8 cellular contexts compared by ENCODE assay signal in the genomic region with DNA sequence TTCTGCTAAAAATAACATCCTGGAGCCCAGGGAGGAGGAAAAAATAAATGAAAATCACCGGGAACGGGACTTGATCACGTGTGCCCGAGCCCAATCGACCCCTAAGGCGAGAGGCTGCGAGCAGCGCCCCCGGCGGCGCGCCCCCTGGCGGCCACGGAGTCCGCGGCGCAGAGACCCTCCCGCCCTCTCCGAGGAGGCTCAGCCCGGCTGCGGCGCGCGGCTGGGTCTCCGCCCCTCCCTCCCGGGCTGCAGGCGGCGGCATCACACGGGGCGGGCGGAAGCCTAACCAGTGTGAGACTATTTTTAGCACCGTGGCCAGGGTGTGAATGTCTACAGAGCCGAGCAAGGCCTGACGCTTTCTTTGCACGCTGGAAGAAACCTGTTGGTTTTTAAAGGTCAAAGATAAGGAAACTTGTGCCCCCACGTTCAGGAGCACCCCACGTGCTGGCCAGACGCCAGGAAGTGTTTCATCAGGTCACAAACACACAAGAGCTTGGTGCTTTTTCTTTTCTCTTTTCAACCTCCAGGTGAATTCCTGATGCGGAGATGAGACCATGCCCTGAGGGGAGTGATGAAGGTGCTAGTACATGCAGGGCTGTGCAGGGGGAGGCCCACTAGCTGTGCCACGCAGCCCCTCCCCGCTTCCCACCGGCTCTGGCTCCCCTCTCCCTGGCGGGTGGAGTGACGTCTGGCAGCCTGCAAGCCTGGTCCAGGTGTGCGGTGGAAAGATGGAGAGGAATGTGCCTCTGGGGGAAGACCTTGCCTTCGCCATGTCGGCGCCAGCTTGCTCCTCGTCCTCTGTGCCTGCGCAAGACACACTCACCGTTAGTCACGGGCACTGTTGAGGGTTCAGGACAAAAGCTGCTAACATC. TPM values are rescaled to one million over a fixed set of nuclear protein-coding genes. Genes with fewer than 3 reads are reported as not detected.
DNase-seq lines count a peak whose midpoint lies in the region; ATAC-seq and TF ChIP-seq lines count a peak whose summit lies in the region.

No MANE protein-coding gene starts in this region.

- H3K79me2 ChIP-seq in SK-N-SH (ENCODE audit: insufficient read depth): no peaks in the 10 kb centered on the region
- no peaks in the 10 kb centered on the region for H3K79me2 ChIP-seq in parathyroid adenoma

- H3K9me2 ChIP-seq in SK-N-SH: no peaks in the 10 kb centered on the region

- H3K9me3 ChIP-seq in SK-N-SH (no peaks in the 10 kb centered on the region), parathyroid adenoma (ENCODE audit: control insufficient read depth, low read length) (no peaks in the 10 kb centered on the region), tibial artery (no peaks in the 10 kb centered on the region)

- peak overlapping the region; percentile 73 for H3K4me2 ChIP-seq in SK-N-SH
- H3K4me2 ChIP-seq in parathyroid adenoma (ENCODE audit: low read length): peak overlapping the region; percentile 20

- H4K20me1 ChIP-seq in SK-N-SH (ENCODE audit: insufficient read depth): no peaks in the 10 kb centered on the region

- no peak for TF ChIP-seq EP300 in SK-N-SH (IDR thresholded peaks at IDR 0.05; ENCODE audit: borderline replicate concordance in 1 of 2, low read depth in 1 of 2, low read length in 1 of 2)

- WGBS in SK-N-SH (ENCODE audit: low lambda C conversion rate): 37% methylated on average over 35 of the region's 52 CpGs

- no peaks in the 10 kb centered on the region for H3K36me3 ChIP-seq in SK-N-SH (replicated peaks in 1 of 2; ENCODE audit: control insufficient read depth in 1 of 2, insufficient read depth in 2 of 2, low read length in 1 of 2)
- no peaks in the 10 kb centered on the region for H3K36me3 ChIP-seq in parathyroid adenoma (ENCODE audit: control insufficient read depth, insufficient read depth, low read length)
- H3K36me3 ChIP-seq in tibial artery: no peaks in the 10 kb centered on the region

- peak; percentile 73 for TF ChIP-seq RAD21 in SK-N-SH (IDR thresholded peaks at IDR 0.05; ENCODE audit: low read length)

- peaks cover 5 to 36% of the 10 kb centered on the region in 2 experiments; a peak in 3 of 4 replicates for H3K4me1 ChIP-seq in SK-N-SH (ENCODE audit: control insufficient read depth in 1 of 2, insufficient read depth in 2 of 2, low read depth in 1 of 2, low read length in 1 of 2)
- peaks cover 8% of the 10 kb centered on the region for H3K4me1 ChIP-seq in parathyroid adenoma
- peaks cover 0 to 28% (median 13%) of the 10 kb centered on the region in 4 donors for H3K4me1 ChIP-seq in tibial artery

- intact Hi-C loops in head of caudate nucleus (cut with DNase I): loop anchor here (10.0 kb wide), 1 partner anchor 148 kb away; no protein-coding TSS in a partner anchor
- intact Hi-C loops in tibial artery (cut with DNase I; ENCODE audit: low total_unique reads): loop anchor here (5.0 to 10.0 kb wide), 3 partner anchors 35 to 148 kb away; a partner anchor contains a TSS

- H3K27me3 ChIP-seq in SK-N-SH (ENCODE audit: insufficient read depth) (no peaks in the 10 kb centered on the region), parathyroid adenoma (ENCODE audit: control insufficient read depth, insufficient read depth, low read length) (no peaks in the 10 kb centered on the region), tibial artery (no peaks in the 10 kb centered on the region)

- no peaks in the 10 kb centered on the region for H3K36me3 Mint-ChIP-seq in activated naive CD4-positive, alpha-beta T cell treated with anti-CD3 and anti-CD28 coated beads, Interleukin-2, amount 50 U/mL, for 72 hours

- no peaks in the 10 kb centered on the region for H3K9me3 Mint-ChIP-seq in activated naive CD4-positive, alpha-beta T cell treated with anti-CD3 and anti-CD28 coated beads, Interleukin-2, amount 50 U/mL, for 72 hours

- DNase-seq in NCI-H1092 (lab: John Stamatoyannopoulos, UW) (peak; percentile 74), SK-N-SH (peak; percentile 99), head of caudate nucleus (peak; percentile 61 to 92 (median 85)), tibial artery (peak; percentile 75 to 88)
- peak; percentile 94 to 98 for DNase-seq in activated naive CD4-positive, alpha-beta T cell treated with anti-CD3 and anti-CD28 coated beads, Interleukin-2, amount 50 U/mL, for 72 hours (ENCODE audit: low spot score in 2 of 2)

- peak overlapping the region; percentile 76; the same call in 1 of the 2 replicates for H2AFZ ChIP-seq in SK-N-SH (ENCODE audit: low read depth)
- H2AFZ ChIP-seq in parathyroid adenoma: peak overlapping the region; percentile 28

- ATAC-seq in HG02642 (IDR thresholded peaks at IDR 0.05; ENCODE audit: poor library complexity, unreplicated experiment): peak; percentile 94
- peak; percentile 96 to 100 for ATAC-seq in activated naive CD4-positive, alpha-beta T cell treated with anti-CD3 and anti-CD28 coated beads, Interleukin-2, amount 50 U/mL, for 72 hours

- H3K9ac ChIP-seq in SK-N-SH: peak overlapping the region; percentile 32; the same call in 1 of the 2 replicates
- H3K9ac ChIP-seq in parathyroid adenoma: no peak overlapping the region

- H3K27ac Mint-ChIP-seq in activated naive CD4-positive, alpha-beta T cell treated with anti-CD3 and anti-CD28 coated beads, Interleukin-2, amount 50 U/mL, for 72 hours: peak overlapping the region; percentile 87 to 95

- H3K4me3 ChIP-seq in SK-N-SH (ENCODE audit: low read depth in 2 of 2, low read length in 1 of 2) (peak overlapping the region; percentile 21 to 45; a peak in 3 of 4 replicates), parathyroid adenoma (ENCODE audit: low read depth, low read length) (no peak overlapping the region), tibial artery (peak overlapping the region; percentile 22 to 29)

- POLR2A ChIA-PET in SK-N-SH (lab: Yijun Ruan, JAX): interaction anchor here (1.0 to 1.4 kb wide), 3 partner anchors 12 to 86 kb away, joined by 3 read pairs; no protein-coding TSS in a partner anchor

- H3K27ac ChIP-seq in SK-N-SH (ENCODE audit: low read depth in 2 of 2, low read length in 1 of 2) (peak overlapping the region in 1 of 2 experiments; percentile 70; a peak in 2 of 4 replicates), parathyroid adenoma (no peak overlapping the region), tibial artery (no peak overlapping the region)

- CTCF ChIA-PET in SK-N-SH (lab: Yijun Ruan, JAX): interaction anchor here (0.6 to 7.4 kb wide), 63 partner anchors 9 to 499 kb away, joined by 3 to 72 read pairs (median 4); a partner anchor contains a TSS

- no peaks in the 10 kb centered on the region for H3F3A ChIP-seq in SK-N-SH (replicated peaks; ENCODE audit: insufficient read depth)

- TF ChIP-seq CTCF in GM12873 (IDR thresholded peaks at IDR 0.05; ENCODE audit: insufficient read depth, low read depth, low read length, missing control alignments) (peak; percentile 89), SK-N-SH (IDR thresholded peaks at IDR 0.05) (peak; percentile 99), parathyroid adenoma (IDR thresholded peaks at IDR 0.05) (peak; percentile 97), tibial artery (IDR thresholded peaks at IDR 0.05) (peak; percentile 89 to 95)

TF ChIP-seq in SK-N-SH, 30 proteins besides CTCF, POLR2A, EP300 and RAD21 (continues in another document):
- TF ChIP-seq FOXM1 (IDR thresholded peaks at IDR 0.05; ENCODE audit: low read depth) (no peak), GATA2 (CRISPR knock-in tag; IDR thresholded peaks at IDR 0.05) (no peak), GABPA (IDR thresholded peaks at IDR 0.05; ENCODE audit: low read depth) (no peak), CHD2 (IDR thresholded peaks at IDR 0.05; ENCODE audit: low read length, partially characterized antibody) (peak; percentile 72), NRF1 (IDR thresholded peaks at IDR 0.05; ENCODE audit: low read depth, low read length) (no peak), TAF1 (IDR thresholded peaks at IDR 0.05; ENCODE audit: borderline replicate concordance, low read depth, low read length) (no peak; the same call in 1 of the 2 replicates), ELF1 (IDR thresholded peaks at IDR 0.05) (no peak), POLR2AphosphoS5 (IDR thresholded peaks at IDR 0.05; ENCODE audit: low read depth, low read length) (peak; percentile 39; the same call in 1 of the 2 replicates), RCOR1 (IDR thresholded peaks at IDR 0.05; ENCODE audit: low read length) (peak; percentile 49)
- TF ChIP-seq, protein P1, sequence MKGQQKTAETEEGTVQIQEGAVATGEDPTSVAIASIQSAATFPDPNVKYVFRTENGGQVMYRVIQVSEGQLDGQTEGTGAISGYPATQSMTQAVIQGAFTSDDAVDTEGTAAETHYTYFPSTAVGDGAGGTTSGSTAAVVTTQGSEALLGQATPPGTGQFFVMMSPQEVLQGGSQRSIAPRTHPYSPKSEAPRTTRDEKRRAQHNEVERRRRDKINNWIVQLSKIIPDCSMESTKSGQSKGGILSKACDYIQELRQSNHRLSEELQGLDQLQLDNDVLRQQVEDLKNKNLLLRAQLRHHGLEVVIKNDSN (IDR thresholded peaks at IDR 0.05; ENCODE audit: borderline replicate concordance, low read depth): peak; percentile 78
- TF ChIP-seq, protein P2, sequence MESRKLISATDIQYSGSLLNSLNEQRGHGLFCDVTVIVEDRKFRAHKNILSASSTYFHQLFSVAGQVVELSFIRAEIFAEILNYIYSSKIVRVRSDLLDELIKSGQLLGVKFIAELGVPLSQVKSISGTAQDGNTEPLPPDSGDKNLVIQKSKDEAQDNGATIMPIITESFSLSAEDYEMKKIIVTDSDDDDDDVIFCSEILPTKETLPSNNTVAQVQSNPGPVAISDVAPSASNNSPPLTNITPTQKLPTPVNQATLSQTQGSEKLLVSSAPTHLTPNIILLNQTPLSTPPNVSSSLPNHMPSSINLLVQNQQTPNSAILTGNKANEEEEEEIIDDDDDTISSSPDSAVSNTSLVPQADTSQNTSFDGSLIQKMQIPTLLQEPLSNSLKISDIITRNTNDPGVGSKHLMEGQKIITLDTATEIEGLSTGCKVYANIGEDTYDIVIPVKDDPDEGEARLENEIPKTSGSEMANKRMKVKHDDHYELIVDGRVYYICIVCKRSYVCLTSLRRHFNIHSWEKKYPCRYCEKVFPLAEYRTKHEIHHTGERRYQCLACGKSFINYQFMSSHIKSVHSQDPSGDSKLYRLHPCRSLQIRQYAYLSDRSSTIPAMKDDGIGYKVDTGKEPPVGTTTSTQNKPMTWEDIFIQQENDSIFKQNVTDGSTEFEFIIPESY (IDR thresholded peaks at IDR 0.05; ENCODE audit: borderline replicate concordance, low read depth): no peak
- TF ChIP-seq, protein P3, sequence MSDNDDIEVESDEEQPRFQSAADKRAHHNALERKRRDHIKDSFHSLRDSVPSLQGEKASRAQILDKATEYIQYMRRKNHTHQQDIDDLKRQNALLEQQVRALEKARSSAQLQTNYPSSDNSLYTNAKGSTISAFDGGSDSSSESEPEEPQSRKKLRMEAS (IDR thresholded peaks at IDR 0.05; ENCODE audit: low read depth): peak; percentile 70; the same call in 1 of the 2 replicates

RNA-seq across cellular contexts. Expression of a gene that starts 35.3 kb away (rescaled TPM):
- 5.5 and 5.6 TPM in 2 replicates for polyA plus RNA-seq in SK-N-SH (2012; rRNA removed)
- 2.3 and 2.6 TPM in 2 replicates for polyA plus RNA-seq in SK-N-SH (2012; cell fraction: cytosol; rRNA removed)
- 18.6 and 20.2 TPM in 2 replicates for polyA plus RNA-seq in SK-N-SH (2012; cell fraction: nucleus; rRNA removed)
- 10 to 100 TPM; 83.1 to 89.6 TPM for total RNA-seq in activated naive CD4-positive, alpha-beta T cell treated with anti-CD3 and anti-CD28 coated beads, Interleukin-2, amount 50 U/mL, for 72 hours
